26 cellular contexts compared by ENCODE assay signal in genomic region chr14:28944605-28945004, GRCh38.
"Had no signal": no experiment of that assay in that cellular context is flagged by ENCODE, and none has a peak within 500 bp of the region (broad histone marks: within the 10 kb centered on the region; RNA-seq: fewer than 3 reads in every experiment).

No MANE protein-coding gene starts in this region.

- H3K27me3 ChIP-seq: stomach, suprapubic skin, testis, thyroid gland, tibial artery, tibial nerve, transverse colon, upper lobe of left lung, upper lobe of right lung, uterus, vagina had no signal

- H3K4me3 ChIP-seq: stomach, suprapubic skin, testis, thoracic aorta, thyroid gland, tibial artery, tibial nerve, transverse colon, upper lobe of left lung, upper lobe of right lung, uterus, vagina had no signal

- H3K9me3 ChIP-seq: testis, thoracic aorta, thyroid gland, tibial artery, tibial nerve, transverse colon, upper lobe of left lung, upper lobe of right lung, uterus, vagina had no signal

- ATAC-seq: stimulated activated effector memory CD8-positive, alpha-beta T cell treated with anti-CD3 and anti-CD28 coated beads, Interleukin-12 subunit alpha, Interleukin-12 subunit beta, amount 100 ng/mL, for 72 hours; stimulated activated memory B cell treated with anti-CD40 and anti-IgM and Interleukin-4, amounts not matched to agents 10 μg/mL and 1 μg/mL and 100 μg/mL, for 72 hours; stimulated activated naive B cell treated with anti-CD40 and anti-IgM and Interleukin-4, amounts not matched to agents 10 μg/mL and 1 μg/mL and 100 μg/mL, for 72 hours; stimulated activated naive CD8-positive, alpha-beta T cell treated with anti-CD3 and anti-CD28 coated beads, Interleukin-15, amount 100 ng/mL, for 72 hours; stimulated activated naive CD8-positive, alpha-beta T cell treated with anti-CD3 and anti-CD28 coated beads, Interleukin-15, Interleukin-2, amounts not matched to agents 100 U/mL and 50 U/mL, for 24 hours; upper lobe of right lung had no signal

- H3K36me3 ChIP-seq: stomach, suprapubic skin, thoracic aorta, thyroid gland, tibial artery, tibial nerve, transverse colon, upper lobe of left lung, upper lobe of right lung, uterus, vagina had no signal

- DNase-seq: stimulated activated CD4-positive, alpha-beta T cell treated with anti-CD3 and anti-CD28 coated beads, Interleukin-2, amount 100 ng/mL, for 48 hours; stimulated activated CD4-positive, alpha-beta T cell treated with anti-CD3 and anti-CD28 coated beads, Interleukin-4, amount 100 ng/mL, for 1 hour; stimulated activated CD4-positive, alpha-beta T cell treated with anti-CD3 and anti-CD28 coated beads, Interleukin-4, amount 100 ng/mL, for 24 hours; stimulated activated CD4-positive, alpha-beta T cell treated with anti-CD3 and anti-CD28 coated beads, Interleukin-4, amount 100 ng/mL, for 4 hours; stimulated activated CD8-positive, alpha-beta memory T cell treated with anti-CD3 and anti-CD28 coated beads, Interleukin-4, amount 100 ng/mL, for 48 hours; stimulated activated naive B cell treated with anti-CD40 and anti-IgM and Interleukin-4, amounts not matched to agents 10 μg/mL and 1 μg/mL and 100 μg/mL, for 72 hours; stimulated activated naive CD4-positive, alpha-beta T cell; stimulated activated naive CD4-positive, alpha-beta T cell treated with Interleukin-2 at 50 U/mL for 16 hours; stimulated activated naive CD8-positive, alpha-beta T cell treated with anti-CD3 and anti-CD28 coated beads, Interleukin-15, amount 100 ng/mL, for 72 hours; stimulated activated naive CD8-positive, alpha-beta T cell treated with anti-CD3 and anti-CD28 coated beads, Interleukin-15, Interleukin-2, amounts not matched to agents 100 U/mL and 50 U/mL, for 24 hours; stomach; substantia nigra; testis; thyroid gland; tibial artery; transverse colon; trophoblast cell; upper lobe of left lung; upper lobe of right lung; uterus had no signal

- H3K27ac ChIP-seq: stomach, suprapubic skin, testis, thoracic aorta, thyroid gland, tibial artery, tibial nerve, transverse colon, upper lobe of left lung, upper lobe of right lung, uterus, vagina had no signal
